7 cellular contexts compared by ENCODE assay signal in genomic region chr5:15300141-15300540, GRCh38.
"Had no signal": no experiment of that assay in that cellular context is flagged by ENCODE, and none has a peak within 500 bp of the region (broad histone marks: within the 10 kb centered on the region; RNA-seq: fewer than 3 reads in every experiment).

No MANE protein-coding gene starts in this region.

- H3K27ac ChIP-seq: HL-60 had no signal

- H3K36me3 Mint-ChIP-seq: IgD-negative memory B cell had no signal

- DNase-seq: GOT3, H9, HCEC 1CT, KBM-7 had no signal

- ATAC-seq: HepG2 had no signal

- H3K9me3 Mint-ChIP-seq: H9 had no signal

- H3K27ac Mint-ChIP-seq: H9 had no signal

- H3K4me1 Mint-ChIP-seq: H9, IgD-negative memory B cell had no signal

- H3K27me3 Mint-ChIP-seq: IgD-negative memory B cell had no signal

- H3K4me3 Mint-ChIP-seq: H9 had no signal
